In genomic region chr12:68809190-68810026, GRCh38 we compare ENCODE assay signal across 8 cellular contexts. TPM values are rescaled to one million over a fixed set of nuclear protein-coding genes. Genes with fewer than 3 reads are reported as not detected.
A peak's percentile ranks its signal among the peaks of the same experiment; 100 is the strongest.
DNase-seq lines count a peak whose midpoint lies in the region; ATAC-seq and TF ChIP-seq lines count a peak whose summit lies in the region.

No MANE protein-coding gene starts in this region.

- H3K27me3 ChIP-seq in SU-DHL-6 (ENCODE audit: low read length): no peaks in the 10 kb centered on the region

- H3K4me3 ChIP-seq in SU-DHL-6 (ENCODE audit: insufficient read depth, low read length, poor library complexity, severe bottlenecking): peak overlapping the region; percentile 91
- H3K4me3 ChIP-seq in fibroblast of the aortic adventitia (ENCODE audit: low read depth, low read length): peak overlapping the region; percentile 96
- H3K4me3 ChIP-seq in skeletal muscle cell (ENCODE audit: low read depth, low read length): peak overlapping the region; percentile 98

- ATAC-seq in GM18858 (IDR thresholded peaks at IDR 0.05; ENCODE audit: unreplicated experiment) (peak; percentile 1), GM18517 (IDR thresholded peaks at IDR 0.05; ENCODE audit: unreplicated experiment) (no peak)

- peaks cover 30% of the 10 kb centered on the region for H3K36me3 ChIP-seq in SU-DHL-6 (ENCODE audit: low read length)

- peak overlapping the region; percentile 80 for H3K4me2 ChIP-seq in SU-DHL-6 (ENCODE audit: low read depth, low read length, poor library complexity, severe bottlenecking)

- peaks cover 32% of the 10 kb centered on the region for H3F3A ChIP-seq in SU-DHL-6 (ENCODE audit: insufficient read depth)

- peak overlapping the region; percentile 98 for H3K27ac ChIP-seq in SU-DHL-6 (ENCODE audit: low read depth, low read length)

- H3K9ac ChIP-seq in SU-DHL-6 (ENCODE audit: low read length): peak overlapping the region; percentile 100

- 0 out of 2 replicates have a peak, but pooled peaks cover 11% of the 10 kb centered on the region for H4K20me1 ChIP-seq in SU-DHL-6 (ENCODE audit: low read depth, low read length)

- DNase-seq in fibroblast of the aortic adventitia (ENCODE audit: low read depth) (peak; percentile 55), skeletal muscle cell (ENCODE audit: low read depth) (no peak), NOMO-1 treated with DMSO at 0.1 percent for 48 hours (lab: John Stamatoyannopoulos, UW; ENCODE audit: unreplicated experiment) (no peak), SKM-1 treated with dmso at 0.1 percent for 144 hours (lab: John Stamatoyannopoulos, UW; ENCODE audit: unreplicated experiment) (no peak), GM03348 (ENCODE audit: low spot score) (no peak)

- H2AFZ ChIP-seq in SU-DHL-6 (ENCODE audit: low read depth, low read length, severe bottlenecking): no peak overlapping the region

- no peak for TF ChIP-seq CTCF in SU-DHL-6 (IDR thresholded peaks at IDR 0.05; ENCODE audit: insufficient read depth, low read length, poor library complexity, severe bottlenecking)
- TF ChIP-seq CTCF in fibroblast of the aortic adventitia (IDR thresholded peaks at IDR 0.05; ENCODE audit: insufficient read depth, low read length): no peak

- H3K79me2 ChIP-seq in SU-DHL-6 (ENCODE audit: insufficient read depth, low read length): peaks cover 52% of the 10 kb centered on the region

- no peaks in the 10 kb centered on the region for H3K9me3 ChIP-seq in SU-DHL-6 (ENCODE audit: insufficient read depth, low read length)

- no peaks in the 10 kb centered on the region for H3K9me2 ChIP-seq in SU-DHL-6 (replicated peaks; ENCODE audit: insufficient read depth, low read length)

RNA-seq across cellular contexts. Expression of gene MDM2, which starts 1.4 kb away (rescaled TPM):
- total RNA-seq in fibroblast of the aortic adventitia (ENCODE audit: low replicate concordance): 241 and 733 TPM in 2 replicates
